Comparison of ENCODE assay signal across 8 cellular contexts in the genomic region with DNA sequence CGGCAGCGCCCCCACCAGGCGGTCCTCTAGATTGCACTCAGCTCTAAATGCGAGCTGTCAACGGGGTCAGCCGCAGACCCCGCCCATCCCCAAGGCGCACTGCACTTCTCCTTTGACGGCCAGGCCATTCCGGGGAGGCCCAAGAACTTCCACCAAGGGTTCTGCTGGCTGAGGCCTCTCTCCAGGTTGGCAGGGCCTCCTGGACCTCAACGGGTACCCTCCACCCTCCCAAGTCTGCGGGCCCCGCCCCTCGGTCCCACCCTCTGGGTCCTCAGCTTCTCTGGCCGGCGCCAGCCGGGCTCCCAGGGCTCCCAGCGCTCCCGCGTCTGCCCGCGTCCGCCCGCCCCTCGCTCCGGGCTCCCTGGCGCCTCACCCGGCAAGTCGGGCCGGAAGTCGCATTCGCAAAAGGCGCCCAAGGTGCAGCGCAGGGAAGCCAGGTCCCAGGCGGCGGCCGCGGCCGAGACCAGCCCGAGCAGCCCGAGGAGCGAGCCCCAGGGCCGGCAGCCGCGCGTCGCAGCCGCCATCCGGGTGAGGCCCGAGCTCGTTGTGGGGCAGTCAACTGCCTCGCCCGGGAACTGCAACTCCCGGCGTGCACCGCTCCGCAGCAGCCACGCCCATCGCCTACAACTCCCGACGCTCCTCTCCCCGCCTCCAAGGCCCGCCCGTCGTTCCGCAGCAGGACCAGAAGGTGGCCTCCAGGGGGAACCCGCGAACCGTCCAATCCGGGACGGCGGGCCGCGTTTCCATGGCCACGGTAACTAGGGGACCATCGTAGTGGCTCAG. TPM values are rescaled to one million over a fixed set of nuclear protein-coding genes. Genes with fewer than 3 reads are reported as not detected.
A peak's percentile ranks its signal among the peaks of the same experiment; 100 is the strongest.
DNase-seq lines count a peak whose midpoint lies in the region; ATAC-seq and TF ChIP-seq lines count a peak whose summit lies in the region.

A gene (minus strand): TSS at position 548 of the 783 bp plus-strand sequence. CDS start 24 bp downstream, at position 524.

- peaks cover 2% of the 10 kb centered on the region for H3F3A ChIP-seq in SK-N-SH (replicated peaks; ENCODE audit: insufficient read depth)

- WGBS in SK-N-SH (ENCODE audit: low lambda C conversion rate), result 0% methylated on average over 10 of the region's 76 CpGs

- peak in 1 of 2 experiments; percentile 47; a peak in 1 of 4 replicates for TF ChIP-seq EP300 in SK-N-SH (IDR thresholded peaks at IDR 0.05; ENCODE audit: borderline replicate concordance in 1 of 2, low read depth in 1 of 2, low read length in 1 of 2)

- peaks cover 5 to 11% of the 10 kb centered on the region in 2 experiments; a peak in 1 of 4 replicates for H3K4me1 ChIP-seq in SK-N-SH (ENCODE audit: control insufficient read depth in 1 of 2, insufficient read depth in 2 of 2, low read depth in 1 of 2, low read length in 1 of 2)
- H3K4me1 ChIP-seq in thoracic aorta (ENCODE audit: control insufficient read depth in 1 of 2, low read depth in 2 of 2), result peaks cover 4 to 11% of the 10 kb centered on the region in 2 donors

- ATAC-seq in HG02588 (IDR thresholded peaks at IDR 0.05; ENCODE audit: unreplicated experiment) (peak; percentile 85), omental fat pad (ENCODE audit: low FRiP score) (peak; percentile 95), thoracic aorta (ENCODE audit: insufficient number of reproducible peaks, low FRiP score, low read depth) (peak; percentile 90)

- H3K4me3 ChIP-seq in SK-N-SH (ENCODE audit: low read depth in 2 of 2, low read length in 1 of 2) (peak within 1 kb of the TSS; percentile 79), thoracic aorta (peak within 1 kb of the TSS; percentile 85)

- peak; percentile 99 for TF ChIP-seq CTCF in GM10266 (IDR thresholded peaks at IDR 0.05; ENCODE audit: control insufficient read depth, insufficient read depth, low read depth, missing control alignments)
- peak; percentile 95 for TF ChIP-seq CTCF in SK-N-SH (IDR thresholded peaks at IDR 0.05)
- peak in 2 of 3 donors; percentile 73 to 98 for TF ChIP-seq CTCF in omental fat pad (IDR thresholded peaks at IDR 0.05)
- peak; percentile 95 for TF ChIP-seq CTCF in thoracic aorta (IDR thresholded peaks at IDR 0.05)

- no peaks in the 10 kb centered on the region for H3K9me2 ChIP-seq in SK-N-SH

- H3K27ac ChIP-seq in SK-N-SH (ENCODE audit: low read depth in 2 of 2, low read length in 1 of 2) (peak within 1 kb of the TSS; percentile 62 to 93), thoracic aorta (peak within 1 kb of the TSS; percentile 94)

- H3K4me2 ChIP-seq in SK-N-SH, result peak within 1 kb of the TSS; percentile 91

- DNase-seq in GM10266 (ENCODE audit: extremely low spot score), result peak; percentile 99
- peak; percentile 94 for DNase-seq in NCI-H1048 (lab: John Stamatoyannopoulos, UW)
- peak; percentile 98 for DNase-seq in SK-N-SH
- peak; percentile 98 for DNase-seq in activated naive CD4-positive, alpha-beta T cell treated with anti-CD3 and anti-CD28 coated beads, Interleukin-2, amount 50 U/mL, for 16 hours
- DNase-seq in globus pallidus (ENCODE audit: low spot score), result peak; percentile 97
- peak; percentile 91 for DNase-seq in omental fat pad (ENCODE audit: low spot score)
- peak; percentile 88 for DNase-seq in thoracic aorta (ENCODE audit: low spot score)

- H4K20me1 ChIP-seq in SK-N-SH (ENCODE audit: insufficient read depth), result no peaks in the 10 kb centered on the region

- peak; percentile 97 for TF ChIP-seq RAD21 in SK-N-SH (IDR thresholded peaks at IDR 0.05; ENCODE audit: low read length)

- CTCF ChIA-PET in SK-N-SH (lab: Yijun Ruan, JAX), result interaction anchor here (0.6 to 10.7 kb wide), 93 partner anchors 9 to 366 kb away, joined by 3 to 226 read pairs (median 5); a partner anchor contains a TSS

- peak within 1 kb of the TSS; percentile 65 for H3K9ac ChIP-seq in SK-N-SH

- POLR2A ChIA-PET in SK-N-SH (lab: Yijun Ruan, JAX), result interaction anchor here (0.6 to 1.6 kb wide), 17 partner anchors 9 to 195 kb away, joined by 3 to 9 read pairs (median 4); a partner anchor contains a TSS

- H3K36me3 ChIP-seq in SK-N-SH (replicated peaks in 1 of 2; ENCODE audit: control insufficient read depth in 1 of 2, insufficient read depth in 2 of 2, low read length in 1 of 2), result peaks cover 0 to 3% of the 10 kb centered on the region in 2 experiments
- H3K36me3 ChIP-seq in thoracic aorta, result no peaks in the 10 kb centered on the region

- no peaks in the 10 kb centered on the region for H3K79me2 ChIP-seq in SK-N-SH (ENCODE audit: insufficient read depth)

- peak within 1 kb of the TSS; percentile 82 for H2AFZ ChIP-seq in SK-N-SH (ENCODE audit: low read depth)

- no peaks in the 10 kb centered on the region for H3K9me3 ChIP-seq in SK-N-SH
- no peaks in the 10 kb centered on the region for H3K9me3 ChIP-seq in thoracic aorta

- H3K27me3 ChIP-seq in SK-N-SH (ENCODE audit: insufficient read depth) (no peaks in the 10 kb centered on the region), thoracic aorta (replicated peaks; ENCODE audit: insufficient read depth) (no peaks in the 10 kb centered on the region)

TF ChIP-seq in SK-N-SH, 30 proteins besides CTCF, POLR2A, EP300 and RAD21 (continues in another document):
- TF ChIP-seq RXRA (IDR thresholded peaks at IDR 0.05; ENCODE audit: borderline replicate concordance, low read depth) (no peak), FOXM1 (IDR thresholded peaks at IDR 0.05; ENCODE audit: low read depth) (0 out of 2 replicates have a peak, but pooled peaks have one; percentile 12), TAF1 (IDR thresholded peaks at IDR 0.05; ENCODE audit: borderline replicate concordance, low read depth, low read length) (peak; percentile 55), MXI1 (IDR thresholded peaks at IDR 0.05; ENCODE audit: low read depth, low read length) (peak; percentile 96), JUND (IDR thresholded peaks at IDR 0.05) (no peak), EZH2phosphoT487 (IDR thresholded peaks at IDR 0.05; ENCODE audit: borderline replicate concordance, low read depth) (no peak), TCF12 (IDR thresholded peaks at IDR 0.05) (no peak), NRF1 (IDR thresholded peaks at IDR 0.05; ENCODE audit: low read depth, low read length) (no peak), SIN3A (IDR thresholded peaks at IDR 0.05; ENCODE audit: borderline replicate concordance, low read depth, low read length) (peak; percentile 93), FOSL2 (IDR thresholded peaks at IDR 0.05; ENCODE audit: borderline replicate concordance, low read depth) (no peak), MEF2A (IDR thresholded peaks at IDR 0.05; ENCODE audit: borderline replicate concordance, low read depth) (no peak), GATA2 (CRISPR knock-in tag; IDR thresholded peaks at IDR 0.05) (no peak), GABPA (IDR thresholded peaks at IDR 0.05; ENCODE audit: low read depth) (peak; percentile 64), POLR2AphosphoS5 (IDR thresholded peaks at IDR 0.05; ENCODE audit: low read depth, low read length) (peak; percentile 65; the same call in 1 of the 2 replicates), CHD2 (IDR thresholded peaks at IDR 0.05; ENCODE audit: low read length, partially characterized antibody) (peak; percentile 75)
- TF ChIP-seq, protein P1, sequence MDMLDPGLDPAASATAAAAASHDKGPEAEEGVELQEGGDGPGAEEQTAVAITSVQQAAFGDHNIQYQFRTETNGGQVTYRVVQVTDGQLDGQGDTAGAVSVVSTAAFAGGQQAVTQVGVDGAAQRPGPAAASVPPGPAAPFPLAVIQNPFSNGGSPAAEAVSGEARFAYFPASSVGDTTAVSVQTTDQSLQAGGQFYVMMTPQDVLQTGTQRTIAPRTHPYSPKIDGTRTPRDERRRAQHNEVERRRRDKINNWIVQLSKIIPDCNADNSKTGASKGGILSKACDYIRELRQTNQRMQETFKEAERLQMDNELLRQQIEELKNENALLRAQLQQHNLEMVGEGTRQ (IDR thresholded peaks at IDR 0.05; ENCODE audit: borderline replicate concordance, low read depth, low read length), result no peak
- TF ChIP-seq, protein P2, sequence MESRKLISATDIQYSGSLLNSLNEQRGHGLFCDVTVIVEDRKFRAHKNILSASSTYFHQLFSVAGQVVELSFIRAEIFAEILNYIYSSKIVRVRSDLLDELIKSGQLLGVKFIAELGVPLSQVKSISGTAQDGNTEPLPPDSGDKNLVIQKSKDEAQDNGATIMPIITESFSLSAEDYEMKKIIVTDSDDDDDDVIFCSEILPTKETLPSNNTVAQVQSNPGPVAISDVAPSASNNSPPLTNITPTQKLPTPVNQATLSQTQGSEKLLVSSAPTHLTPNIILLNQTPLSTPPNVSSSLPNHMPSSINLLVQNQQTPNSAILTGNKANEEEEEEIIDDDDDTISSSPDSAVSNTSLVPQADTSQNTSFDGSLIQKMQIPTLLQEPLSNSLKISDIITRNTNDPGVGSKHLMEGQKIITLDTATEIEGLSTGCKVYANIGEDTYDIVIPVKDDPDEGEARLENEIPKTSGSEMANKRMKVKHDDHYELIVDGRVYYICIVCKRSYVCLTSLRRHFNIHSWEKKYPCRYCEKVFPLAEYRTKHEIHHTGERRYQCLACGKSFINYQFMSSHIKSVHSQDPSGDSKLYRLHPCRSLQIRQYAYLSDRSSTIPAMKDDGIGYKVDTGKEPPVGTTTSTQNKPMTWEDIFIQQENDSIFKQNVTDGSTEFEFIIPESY (IDR thresholded peaks at IDR 0.05; ENCODE audit: borderline replicate concordance, low read depth), result no peak
- TF ChIP-seq, protein P3, sequence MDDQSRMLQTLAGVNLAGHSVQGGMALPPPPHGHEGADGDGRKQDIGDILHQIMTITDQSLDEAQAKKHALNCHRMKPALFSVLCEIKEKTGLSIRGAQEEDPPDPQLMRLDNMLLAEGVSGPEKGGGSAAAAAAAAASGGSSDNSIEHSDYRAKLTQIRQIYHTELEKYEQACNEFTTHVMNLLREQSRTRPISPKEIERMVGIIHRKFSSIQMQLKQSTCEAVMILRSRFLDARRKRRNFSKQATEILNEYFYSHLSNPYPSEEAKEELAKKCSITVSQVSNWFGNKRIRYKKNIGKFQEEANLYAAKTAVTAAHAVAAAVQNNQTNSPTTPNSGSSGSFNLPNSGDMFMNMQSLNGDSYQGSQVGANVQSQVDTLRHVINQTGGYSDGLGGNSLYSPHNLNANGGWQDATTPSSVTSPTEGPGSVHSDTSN (IDR thresholded peaks at IDR 0.05), result no peak; the same call in 1 of the 2 replicates
- TF ChIP-seq, protein P4, sequence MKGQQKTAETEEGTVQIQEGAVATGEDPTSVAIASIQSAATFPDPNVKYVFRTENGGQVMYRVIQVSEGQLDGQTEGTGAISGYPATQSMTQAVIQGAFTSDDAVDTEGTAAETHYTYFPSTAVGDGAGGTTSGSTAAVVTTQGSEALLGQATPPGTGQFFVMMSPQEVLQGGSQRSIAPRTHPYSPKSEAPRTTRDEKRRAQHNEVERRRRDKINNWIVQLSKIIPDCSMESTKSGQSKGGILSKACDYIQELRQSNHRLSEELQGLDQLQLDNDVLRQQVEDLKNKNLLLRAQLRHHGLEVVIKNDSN (IDR thresholded peaks at IDR 0.05; ENCODE audit: borderline replicate concordance, low read depth), result no peak

RNA-seq across cellular contexts. Expression of the gene that starts here (rescaled TPM):
- polyA plus RNA-seq in SK-N-SH (2012; rRNA removed), result 11.9 and 17.2 TPM in 2 replicates
- 6.0 and 11.0 TPM in 2 replicates for polyA plus RNA-seq in SK-N-SH (2012; cell fraction: cytosol; rRNA removed)
- polyA plus RNA-seq in SK-N-SH (2012; cell fraction: nucleus; rRNA removed), result 18.8 and 19.8 TPM in 2 replicates
- total RNA-seq in omental fat pad, result 10 to 100 TPM in 2 of 4 donors, 1 to 10 TPM in 2; 6.2 to 15.8 (median 11.0) TPM
- total RNA-seq in thoracic aorta, result 10 to 100 TPM; 14.5 to 16.9 TPM

Comparison
In these comparisons a context has a peak if more than half of its experiments do, and no peak if none do; other contexts are left out.
1. Peak in every context shown above with its lines: DNase-seq, ATAC-seq, H3K4me3 ChIP-seq and H3K27ac ChIP-seq.